ENCODE assay signal across 23 cellular contexts in the genomic region with DNA sequence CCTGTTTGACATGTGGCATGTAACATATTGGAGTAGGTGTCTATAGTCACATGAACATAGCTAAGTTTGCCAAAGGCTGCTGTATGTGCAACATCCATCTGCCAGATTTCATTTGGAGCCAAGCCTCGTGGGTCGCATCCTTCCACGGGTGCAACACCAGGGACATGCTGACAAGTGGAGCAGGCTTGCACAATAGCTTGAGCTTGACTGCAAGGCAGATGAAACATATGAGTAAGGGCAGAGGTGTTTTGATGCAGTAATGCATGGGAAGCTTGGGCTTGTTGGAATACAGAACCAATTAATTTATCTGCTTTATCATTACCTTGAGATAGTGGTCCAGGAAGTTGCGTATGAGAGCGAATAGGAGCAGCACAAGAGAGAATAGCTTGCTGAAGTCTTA.
DNase-seq lines count a peak whose midpoint lies in the region; ATAC-seq, FAIRE-seq and TF ChIP-seq lines count a peak whose summit lies in the region.
"Had no signal": no experiment of that assay in that cellular context is flagged by ENCODE, and none has a peak within 500 bp of the region (broad histone marks: within the 10 kb centered on the region; RNA-seq: fewer than 3 reads in every experiment).

No MANE protein-coding gene starts in this region.

- TF ChIP-seq RAD21 in HepG2 (CRISPR knock-in tag; IDR thresholded peaks at IDR 0.05): no peak

- no peak overlapping the region for H3K4me2 ChIP-seq in HepG2 (ENCODE audit: low read depth, low read length)
- no peak overlapping the region for H3K4me2 ChIP-seq in mesenchymal stem cell (ENCODE audit: low read length, poor library complexity, severe bottlenecking)
- H3K4me2 ChIP-seq: BLaER1 treated with 17β-estradiol and CSF1 and Interleukin-3, amounts not matched to agents 10 nM and 100 nM had no signal

- TF ChIP-seq POLR2A in HepG2 (IDR thresholded peaks at IDR 0.05; ENCODE audit: insufficient read depth in 1 of 2, low read depth in 2 of 2, low read length in 2 of 2) (no peak), right lobe of liver (IDR thresholded peaks at IDR 0.05) (no peak)

- H3K9ac ChIP-seq in HepG2 (ENCODE audit: insufficient read depth, low read depth, low read length) (no peak overlapping the region), mesenchymal stem cell (ENCODE audit: low read length) (no peak overlapping the region)
- H3K9ac ChIP-seq: BLaER1 treated with 17β-estradiol and CSF1 and Interleukin-3, amounts not matched to agents 10 nM and 100 nM had no signal

- no peaks in the 10 kb centered on the region for H3K79me2 ChIP-seq in HepG2 (ENCODE audit: insufficient read depth, low read length)

- no peak overlapping the region for H2BK5ac ChIP-seq in mesenchymal stem cell (ENCODE audit: low read depth, low read length, poor library complexity, severe bottlenecking)

- no peak overlapping the region for H4K8ac ChIP-seq in mesenchymal stem cell (ENCODE audit: low read length)

- no peak for TF ChIP-seq CTCF in HepG2 (CRISPR knock-in tag; IDR thresholded peaks at IDR 0.05)
- no peak for TF ChIP-seq CTCF in right lobe of liver (IDR thresholded peaks at IDR 0.05)
- no peak for TF ChIP-seq CTCF in bronchial epithelial cell (IDR thresholded peaks at IDR 0.05; ENCODE audit: insufficient read depth, low read length, severe bottlenecking)

- CTCF ChIA-PET in HepG2 (lab: Yijun Ruan, JAX; ENCODE audit: low intra/inter-chr PET ratio, low total read pairs): no interaction called here

- H3K9me3 ChIP-seq in HepG2 (ENCODE audit: low read length) (no peaks in the 10 kb centered on the region), right lobe of liver (no peaks in the 10 kb centered on the region), mesenchymal stem cell (ENCODE audit: control insufficient read depth, low read length) (no peaks in the 10 kb centered on the region)
- H3K9me3 ChIP-seq: BE2C, HAP-1 had no signal

- no peak overlapping the region for H3K4ac ChIP-seq in mesenchymal stem cell (ENCODE audit: low read depth in 1 of 2, low read length in 2 of 2)

- no peak overlapping the region for H2BK12ac ChIP-seq in mesenchymal stem cell (ENCODE audit: low read length in 2 of 2)

- 50% methylated on average over 5 of the region's 5 CpGs for WGBS in HepG2 (ENCODE audit: low lambda C conversion rate)
- WGBS in right lobe of liver (ENCODE audit: insufficient coverage, low coverage, low lambda C conversion rate, missing lambda C conversion rate): 51% methylated on average over 5 of the region's 5 CpGs
- 90% methylated on average over 5 of the region's 5 CpGs for WGBS in mesenchymal stem cell

- H3K36me3 ChIP-seq in HepG2 (replicated peaks in 1 of 2; ENCODE audit: control insufficient read depth in 1 of 2, insufficient read depth in 2 of 2, low read length in 2 of 2): no peaks in the 10 kb centered on the region
- H3K36me3 ChIP-seq in right lobe of liver: no peaks in the 10 kb centered on the region
- H3K36me3 ChIP-seq in bronchial epithelial cell (ENCODE audit: control insufficient read depth, insufficient read depth, low read length): no peaks in the 10 kb centered on the region
- no peaks in the 10 kb centered on the region for H3K36me3 ChIP-seq in mesenchymal stem cell (ENCODE audit: control insufficient read depth in 1 of 2, insufficient read depth in 2 of 2, low read depth in 1 of 2, low read length in 2 of 2)
- H3K36me3 ChIP-seq: BE2C, HAP-1 had no signal

- peaks cover 31% of the 10 kb centered on the region for H3K4me1 ChIP-seq in HepG2 (ENCODE audit: insufficient read depth, low read length)
- no peaks in the 10 kb centered on the region for H3K4me1 ChIP-seq in right lobe of liver
- H3K4me1 ChIP-seq in mesenchymal stem cell (ENCODE audit: control insufficient read depth, insufficient read depth, low read depth, low read length): peaks cover 2% of the 10 kb centered on the region

- no peaks in the 10 kb centered on the region for H3K79me1 ChIP-seq in mesenchymal stem cell (replicated peaks; ENCODE audit: low read length, poor library complexity, severe bottlenecking)

- FAIRE-seq in HepG2 (lab: Jason Lieb, UNC) (no peak), bronchial epithelial cell (lab: Jason Lieb, UNC) (no peak)
- FAIRE-seq: A204.1, GM12878, H54 had no signal

- H3K14ac ChIP-seq in mesenchymal stem cell (ENCODE audit: low read length in 2 of 2): no peak overlapping the region

- H4K20me1 ChIP-seq in HepG2 (ENCODE audit: insufficient read depth, low read length): no peaks in the 10 kb centered on the region
- H4K20me1 ChIP-seq: BLaER1 treated with 17β-estradiol and CSF1 and Interleukin-3, amounts not matched to agents 10 nM and 100 nM had no signal

- H2BK15ac ChIP-seq in mesenchymal stem cell (ENCODE audit: low read depth, poor library complexity, severe bottlenecking): no peak overlapping the region

- peak; percentile 16 for DNase-seq in DMS 273 (lab: John Stamatoyannopoulos, UW; ENCODE audit: unreplicated experiment)
- DNase-seq in DMS 273 treated with DMSO at 0.1 percent for 48 hours (lab: John Stamatoyannopoulos, UW): no peak
- DNase-seq in HepG2 (ENCODE audit: low spot score): no peak
- DNase-seq in right lobe of liver: no peak
- DNase-seq in bronchial epithelial cell (ENCODE audit: low read depth): peak; percentile 19
- DNase-seq in mesenchymal stem cell: no peak
- no peak for DNase-seq in posterior cingulate gyrus
- DNase-seq: BE2C; Calu3; CD4-positive, alpha-beta memory T cell; COR-L47; DMS79; EL; GDM1; GOT3; HFFc6 had no signal

- no peak overlapping the region for H3K4me3 ChIP-seq in HepG2 (replicated peaks in 1 of 3; ENCODE audit: insufficient read depth in 1 of 3, low read depth in 2 of 3, low read length in 3 of 3)
- no peak overlapping the region for H3K4me3 ChIP-seq in right lobe of liver
- no peak overlapping the region for H3K4me3 ChIP-seq in bronchial epithelial cell (ENCODE audit: low read depth, low read length)
- no peak overlapping the region for H3K4me3 ChIP-seq in mesenchymal stem cell (ENCODE audit: insufficient read depth in 1 of 2, low read depth in 1 of 2, low read length in 2 of 2)
- H3K4me3 ChIP-seq: BLaER1 treated with 17β-estradiol and CSF1 and Interleukin-3, amounts not matched to agents 10 nM and 100 nM; GM12878; HAP-1 had no signal

- no peak overlapping the region for H2AK5ac ChIP-seq in mesenchymal stem cell (ENCODE audit: low read length, severe bottlenecking)

- H2BK120ac ChIP-seq in mesenchymal stem cell (ENCODE audit: low read depth, low read length): no peak overlapping the region

- no peak overlapping the region for H3K18ac ChIP-seq in mesenchymal stem cell (ENCODE audit: low read depth in 1 of 2, low read length in 2 of 2)

- TF ChIP-seq EP300 in HepG2 (IDR thresholded peaks at IDR 0.05; ENCODE audit: low read depth in 2 of 2, low read length in 2 of 2): no peak
- TF ChIP-seq EP300 in HepG2 (CRISPR knock-in tag; IDR thresholded peaks at IDR 0.05; ENCODE audit: borderline replicate concordance): no peak

- H3K27me3 ChIP-seq in HepG2 (ENCODE audit: control insufficient read depth in 1 of 2, insufficient read depth in 2 of 2, low read length in 2 of 2) (peaks cover 0 to 5% of the 10 kb centered on the region in 2 experiments; a peak in 1 of 5 replicates), right lobe of liver (no peaks in the 10 kb centered on the region), bronchial epithelial cell (ENCODE audit: control insufficient read depth, insufficient read depth, low read length) (no peaks in the 10 kb centered on the region), mesenchymal stem cell (ENCODE audit: control insufficient read depth in 1 of 2, insufficient read depth in 1 of 2, low read length in 2 of 2) (no peaks in the 10 kb centered on the region)
- H3K27me3 ChIP-seq: BE2C; BLaER1 treated with 17β-estradiol and CSF1 and Interleukin-3, amounts not matched to agents 10 nM and 100 nM had no signal

- in situ Hi-C loops in HepG2 (cut with HindIII; ENCODE audit: extremely low pct_ligation_motif_present, low pct_unique_long_range_greater_than_20kb): no loop called here

- POLR2A ChIA-PET in HepG2 (lab: Yijun Ruan, JAX): interaction anchor here (0.9 to 1.6 kb wide), 3 partner anchors 14 to 75 kb away, joined by 3 read pairs; a partner anchor contains a TSS

- H2AFZ ChIP-seq in HepG2 (ENCODE audit: low read length) (no peak overlapping the region), mesenchymal stem cell (ENCODE audit: low read depth, low read length) (peak overlapping the region; percentile 49)

- no TSS peak for BruUV-seq in HepG2 (replicated peaks; lab: Mats Ljungman, UMichigan)

- no peak overlapping the region for H4K91ac ChIP-seq in mesenchymal stem cell (ENCODE audit: low read length)

- intact Hi-C loops in HepG2 (cut with micrococcal nuclease; ENCODE audit: unreplicated experiment) (no loop called here), right lobe of liver (cut with DNase I) (no loop called here), posterior cingulate gyrus (cut with DNase I) (no loop called here)

- H3K23ac ChIP-seq in mesenchymal stem cell (ENCODE audit: low read length in 2 of 2): no peak overlapping the region

- ATAC-seq in HepG2: no peak
- no peak for ATAC-seq in right lobe of liver
- no peak for ATAC-seq in GM18873 (IDR thresholded peaks at IDR 0.05; ENCODE audit: low FRiP score, unreplicated experiment)
- ATAC-seq: GM12878 had no signal

- H3K27ac ChIP-seq in HepG2 (ENCODE audit: extremely low read length, insufficient read depth, low read length): no peak overlapping the region
- H3K27ac ChIP-seq in right lobe of liver: no peak overlapping the region
- no peak overlapping the region for H3K27ac ChIP-seq in mesenchymal stem cell (ENCODE audit: low read length, poor library complexity, severe bottlenecking)
- H3K27ac ChIP-seq: 22Rv1; BLaER1 treated with 17β-estradiol and CSF1 and Interleukin-3, amounts not matched to agents 10 nM and 100 nM had no signal

TF ChIP-seq in HepG2, 621 proteins besides CTCF, POLR2A, EP300 and RAD21:
- TF ChIP-seq, protein P1, sequence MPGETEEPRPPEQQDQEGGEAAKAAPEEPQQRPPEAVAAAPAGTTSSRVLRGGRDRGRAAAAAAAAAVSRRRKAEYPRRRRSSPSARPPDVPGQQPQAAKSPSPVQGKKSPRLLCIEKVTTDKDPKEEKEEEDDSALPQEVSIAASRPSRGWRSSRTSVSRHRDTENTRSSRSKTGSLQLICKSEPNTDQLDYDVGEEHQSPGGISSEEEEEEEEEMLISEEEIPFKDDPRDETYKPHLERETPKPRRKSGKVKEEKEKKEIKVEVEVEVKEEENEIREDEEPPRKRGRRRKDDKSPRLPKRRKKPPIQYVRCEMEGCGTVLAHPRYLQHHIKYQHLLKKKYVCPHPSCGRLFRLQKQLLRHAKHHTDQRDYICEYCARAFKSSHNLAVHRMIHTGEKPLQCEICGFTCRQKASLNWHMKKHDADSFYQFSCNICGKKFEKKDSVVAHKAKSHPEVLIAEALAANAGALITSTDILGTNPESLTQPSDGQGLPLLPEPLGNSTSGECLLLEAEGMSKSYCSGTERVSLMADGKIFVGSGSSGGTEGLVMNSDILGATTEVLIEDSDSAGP (CRISPR knock-in tag; IDR thresholded peaks at IDR 0.05; ENCODE audit: borderline replicate concordance): no peak
- TF ChIP-seq ZNF775 (CRISPR knock-in tag; IDR thresholded peaks at IDR 0.05; ENCODE audit: borderline replicate concordance) (no peak), CEBPB (IDR thresholded peaks at IDR 0.05; ENCODE audit: borderline replicate concordance, low read depth, low read length) (peak; percentile 58), ZFP90 (CRISPR knock-in tag; IDR thresholded peaks at IDR 0.05; ENCODE audit: borderline replicate concordance) (no peak)

Comparison
In these comparisons a context has a peak if more than half of its experiments do, and no peak if none do; other contexts are left out.
1. DNase-seq: peak in DMS 273 (single experiment) and bronchial epithelial cell (single experiment); none in DMS 273 treated with DMSO at 0.1 percent for 48 hours (single experiment), HepG2 (single experiment), right lobe of liver (0 of 3), mesenchymal stem cell (single experiment) and posterior cingulate gyrus (0 of 10).